In the genomic region with DNA sequence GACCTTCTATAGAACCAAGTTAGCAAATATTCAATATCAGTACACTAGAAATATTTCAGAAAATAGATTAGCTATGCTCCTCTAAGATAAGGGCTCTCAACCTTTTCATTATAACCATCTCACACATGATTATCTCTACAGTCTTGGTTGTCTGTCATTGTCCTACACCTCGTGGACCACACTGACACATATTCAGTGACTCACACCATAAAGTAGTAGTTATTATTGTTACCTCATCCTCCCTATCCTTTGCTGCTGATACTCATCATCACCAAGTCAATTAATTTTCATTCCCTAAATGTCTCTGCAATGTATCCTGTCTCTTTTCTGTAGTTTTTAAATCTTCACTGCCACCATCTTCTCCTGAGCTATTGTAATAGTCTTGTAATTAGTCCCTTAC, we compare ENCODE assay signal across 23 cellular contexts.
DNase-seq lines count a peak whose midpoint lies in the region; ATAC-seq, FAIRE-seq and TF ChIP-seq lines count a peak whose summit lies in the region.
"Had no signal": no experiment of that assay in that cellular context is flagged by ENCODE, and none has a peak within 500 bp of the region (broad histone marks: within the 10 kb centered on the region; RNA-seq: fewer than 3 reads in every experiment).

No MANE protein-coding gene starts in this region.

- POLR2A ChIA-PET in A549 (lab: Yijun Ruan, JAX): no interaction called here

- H3K4me2 ChIP-seq in A549: peak overlapping the region; percentile 18; the same call in 1 of the 3 replicates
- peak overlapping the region; percentile 80 for H3K4me2 ChIP-seq in Loucy (ENCODE audit: low read depth, low read length, poor library complexity, severe bottlenecking)
- H3K4me2 ChIP-seq in osteoblast (ENCODE audit: insufficient read depth, low read length): no peak overlapping the region
- H3K4me2 ChIP-seq: BLaER1 treated with 17β-estradiol and CSF1 and Interleukin-3, amounts not matched to agents 10 nM and 100 nM had no signal

- no peaks in the 10 kb centered on the region for H3F3A ChIP-seq in Loucy (ENCODE audit: low read depth)

- H3K4me3 ChIP-seq in A549 (no peak overlapping the region), Loucy (ENCODE audit: low read length, poor library complexity, severe bottlenecking) (peak overlapping the region; percentile 74), epithelial cell of esophagus (ENCODE audit: low read length) (no peak overlapping the region), osteoblast (ENCODE audit: insufficient read depth, low read length) (no peak overlapping the region)
- H3K4me3 ChIP-seq: BLaER1 treated with 17β-estradiol and CSF1 and Interleukin-3, amounts not matched to agents 10 nM and 100 nM; GM23248 had no signal

- 0% methylated on average over 1 of the region's 1 CpG for WGBS in A549 (ENCODE audit: missing lambda C conversion rate)

- H3K9ac ChIP-seq in Loucy (ENCODE audit: low read depth, low read length, poor library complexity, severe bottlenecking): peak overlapping the region; percentile 81
- H3K9ac ChIP-seq: BLaER1 treated with 17β-estradiol and CSF1 and Interleukin-3, amounts not matched to agents 10 nM and 100 nM; GM23248 had no signal

- H3K27ac ChIP-seq in A549 (peak overlapping the region in 1 of 2 experiments; percentile 38; a peak in 1 of 6 replicates), osteoblast (ENCODE audit: low read depth, low read length) (no peak overlapping the region)
- H3K27ac ChIP-seq: BLaER1 treated with 17β-estradiol and CSF1 and Interleukin-3, amounts not matched to agents 10 nM and 100 nM; GM23248 had no signal

- no peak for TF ChIP-seq RAD21 in A549 (conservative IDR thresholded peaks at IDR 0.05 in 1 of 2, IDR thresholded peaks at IDR 0.05 in 1 of 2)

- no peaks in the 10 kb centered on the region for H4K20me1 ChIP-seq in Loucy (ENCODE audit: insufficient read depth, low read length, poor library complexity, severe bottlenecking)
- H4K20me1 ChIP-seq in osteoblast (ENCODE audit: insufficient read depth, low read length): no peaks in the 10 kb centered on the region
- H4K20me1 ChIP-seq: BLaER1 treated with 17β-estradiol and CSF1 and Interleukin-3, amounts not matched to agents 10 nM and 100 nM had no signal

- no peaks in the 10 kb centered on the region for H3K9me2 ChIP-seq in Loucy (replicated peaks; ENCODE audit: low read depth, low read length)

- FAIRE-seq in A549 (lab: Jason Lieb, UNC): no peak
- FAIRE-seq: A204.1, G401.6, GM12892, GM19239, H1 had no signal

- DNase-seq in A549 (ENCODE audit: low read depth in 1 of 2, low spot score in 1 of 2): no peak
- DNase-seq in epithelial cell of esophagus (ENCODE audit: low read depth): peak; percentile 15
- peak; percentile 61 for DNase-seq in osteoblast (ENCODE audit: insufficient read length, low spot score, missing footprints)
- no peak for DNase-seq in NCI-H2171 treated with DMSO at 0.1 percent for 48 hours (lab: John Stamatoyannopoulos, UW)
- DNase-seq in NCI-H1105 treated with DMSO at 0.1 percent for 48 hours (lab: John Stamatoyannopoulos, UW): no peak
- DNase-seq in hepatic stellate cell (ENCODE audit: low spot score): no peak
- DNase-seq in NCI-H1436 treated with DMSO at 0.1 percent for 48 hours (lab: John Stamatoyannopoulos, UW): no peak
- DNase-seq: ACHN; AML-193; BE2C; CD4-positive, alpha-beta T cell; CD8-positive, alpha-beta memory T cell; DND-41; GM23248; H7; HCEC 1CT had no signal

- CTCF ChIA-PET in A549 (lab: Yijun Ruan, JAX): no interaction called here

- H3K36me3 ChIP-seq in Loucy (ENCODE audit: insufficient read depth, low read length): no peaks in the 10 kb centered on the region
- no peaks in the 10 kb centered on the region for H3K36me3 ChIP-seq in osteoblast (ENCODE audit: insufficient read depth, low read length)
- H3K36me3 ChIP-seq: BE2C; BLaER1 treated with 17β-estradiol and CSF1 and Interleukin-3, amounts not matched to agents 10 nM and 100 nM had no signal

- H3K79me2 ChIP-seq in Loucy (ENCODE audit: insufficient read depth, low read length): peaks cover 31% of the 10 kb centered on the region
- no peaks in the 10 kb centered on the region for H3K79me2 ChIP-seq in osteoblast (ENCODE audit: insufficient read depth, low read length)

- H2AFZ ChIP-seq in Loucy (ENCODE audit: low read length) (no peak overlapping the region), osteoblast (ENCODE audit: low read length) (no peak overlapping the region)
- H2AFZ ChIP-seq: GM23248 had no signal

- TF ChIP-seq CTCF in A549 (IDR thresholded peaks at IDR 0.05) (no peak), Loucy (conservative IDR thresholded peaks at IDR 0.05; ENCODE audit: low read length) (no peak), epithelial cell of esophagus (IDR thresholded peaks at IDR 0.05; ENCODE audit: insufficient read depth, low read depth, low read length, missing control alignments) (no peak), osteoblast (IDR thresholded peaks at IDR 0.05; ENCODE audit: extremely low read depth, low read depth, low read length) (no peak)

- no peaks in the 10 kb centered on the region for H3K27me3 ChIP-seq in Loucy (ENCODE audit: insufficient read depth, low read length, poor library complexity, severe bottlenecking)
- H3K27me3 ChIP-seq in osteoblast (ENCODE audit: insufficient read depth, low read length): no peaks in the 10 kb centered on the region
- H3K27me3 ChIP-seq: BE2C; BLaER1 treated with 17β-estradiol and CSF1 and Interleukin-3, amounts not matched to agents 10 nM and 100 nM had no signal

- no peaks in the 10 kb centered on the region for H3K9me3 ChIP-seq in A549
- no peaks in the 10 kb centered on the region for H3K9me3 ChIP-seq in Loucy (ENCODE audit: insufficient read depth, low read depth, low read length)
- no peaks in the 10 kb centered on the region for H3K9me3 ChIP-seq in osteoblast (ENCODE audit: low read depth, low read length)
- H3K9me3 ChIP-seq: BE2C; BLaER1 treated with 17β-estradiol and CSF1 and Interleukin-3, amounts not matched to agents 10 nM and 100 nM had no signal

- no peak for ATAC-seq in A549

- H3K4me1 ChIP-seq in A549 (peaks cover 6% of the 10 kb centered on the region; the same call in 1 of the 3 replicates), Loucy (ENCODE audit: insufficient read depth, low read length, poor library complexity, severe bottlenecking) (peaks cover 30% of the 10 kb centered on the region), osteoblast (ENCODE audit: insufficient read depth, low read length) (no peaks in the 10 kb centered on the region)
- H3K4me1 ChIP-seq: BE2C had no signal

- TF ChIP-seq EP300 in A549 (IDR thresholded peaks at IDR 0.05): no peak

- no peak for TF ChIP-seq POLR2A in A549 (IDR thresholded peaks at IDR 0.05; ENCODE audit: low read length)

TF ChIP-seq in A549, 52 proteins besides CTCF, POLR2A, EP300 and RAD21:
- TF ChIP-seq PHF8 (IDR thresholded peaks at IDR 0.05; ENCODE audit: borderline replicate concordance, low read depth): no peak
- no peak for TF ChIP-seq POLR2AphosphoS2 (conservative IDR thresholded peaks at IDR 0.05; ENCODE audit: low read length)
- TF ChIP-seq RNF2 (IDR thresholded peaks at IDR 0.05; ENCODE audit: borderline replicate concordance, low read depth): no peak
- no peak for TF ChIP-seq CBX8 (IDR thresholded peaks at IDR 0.05)
- no peak for TF ChIP-seq RARB (CRISPR knock-in tag; IDR thresholded peaks at IDR 0.05)
- TF ChIP-seq CHD4 (IDR thresholded peaks at IDR 0.05; ENCODE audit: borderline replicate concordance): no peak
- no peak for TF ChIP-seq HEYL (CRISPR knock-in tag; IDR thresholded peaks at IDR 0.05)
- TF ChIP-seq HDAC2 (IDR thresholded peaks at IDR 0.05): no peak
- TF ChIP-seq KDM1A (IDR thresholded peaks at IDR 0.05; ENCODE audit: low read depth): no peak
- no peak for TF ChIP-seq TFCP2L1 (CRISPR knock-in tag; IDR thresholded peaks at IDR 0.05)
- TF ChIP-seq, protein P1, sequence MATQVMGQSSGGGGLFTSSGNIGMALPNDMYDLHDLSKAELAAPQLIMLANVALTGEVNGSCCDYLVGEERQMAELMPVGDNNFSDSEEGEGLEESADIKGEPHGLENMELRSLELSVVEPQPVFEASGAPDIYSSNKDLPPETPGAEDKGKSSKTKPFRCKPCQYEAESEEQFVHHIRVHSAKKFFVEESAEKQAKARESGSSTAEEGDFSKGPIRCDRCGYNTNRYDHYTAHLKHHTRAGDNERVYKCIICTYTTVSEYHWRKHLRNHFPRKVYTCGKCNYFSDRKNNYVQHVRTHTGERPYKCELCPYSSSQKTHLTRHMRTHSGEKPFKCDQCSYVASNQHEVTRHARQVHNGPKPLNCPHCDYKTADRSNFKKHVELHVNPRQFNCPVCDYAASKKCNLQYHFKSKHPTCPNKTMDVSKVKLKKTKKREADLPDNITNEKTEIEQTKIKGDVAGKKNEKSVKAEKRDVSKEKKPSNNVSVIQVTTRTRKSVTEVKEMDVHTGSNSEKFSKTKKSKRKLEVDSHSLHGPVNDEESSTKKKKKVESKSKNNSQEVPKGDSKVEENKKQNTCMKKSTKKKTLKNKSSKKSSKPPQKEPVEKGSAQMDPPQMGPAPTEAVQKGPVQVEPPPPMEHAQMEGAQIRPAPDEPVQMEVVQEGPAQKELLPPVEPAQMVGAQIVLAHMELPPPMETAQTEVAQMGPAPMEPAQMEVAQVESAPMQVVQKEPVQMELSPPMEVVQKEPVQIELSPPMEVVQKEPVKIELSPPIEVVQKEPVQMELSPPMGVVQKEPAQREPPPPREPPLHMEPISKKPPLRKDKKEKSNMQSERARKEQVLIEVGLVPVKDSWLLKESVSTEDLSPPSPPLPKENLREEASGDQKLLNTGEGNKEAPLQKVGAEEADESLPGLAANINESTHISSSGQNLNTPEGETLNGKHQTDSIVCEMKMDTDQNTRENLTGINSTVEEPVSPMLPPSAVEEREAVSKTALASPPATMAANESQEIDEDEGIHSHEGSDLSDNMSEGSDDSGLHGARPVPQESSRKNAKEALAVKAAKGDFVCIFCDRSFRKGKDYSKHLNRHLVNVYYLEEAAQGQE (IDR thresholded peaks at IDR 0.05): no peak
- no peak for TF ChIP-seq SREBF2 (IDR thresholded peaks at IDR 0.05)
- TF ChIP-seq KDM5A (IDR thresholded peaks at IDR 0.05): no peak
TF ChIP-seq in A549: peak in this region for 0.

Comparison
In these comparisons a context has a peak if more than half of its experiments do, and no peak if none do; other contexts are left out.
1. DNase-seq: peak in epithelial cell of esophagus (single experiment) and osteoblast (single experiment); none in A549 (0 of 2), NCI-H2171 treated with DMSO at 0.1 percent for 48 hours (single experiment), NCI-H1105 treated with DMSO at 0.1 percent for 48 hours (single experiment), hepatic stellate cell (single experiment) and NCI-H1436 treated with DMSO at 0.1 percent for 48 hours (single experiment).